ENCODE assay signal across 1 cellular context in genomic region chr7:92244803-92245486, GRCh38.
TF ChIP-seq lines count a peak whose summit lies in the region.

No MANE protein-coding gene starts in this region.

TF ChIP-seq in H1, 55 proteins besides CTCF, POLR2A, EP300 and RAD21 (continued from another document):
- no peak for TF ChIP-seq RNF2 (IDR thresholded peaks at IDR 0.05; ENCODE audit: borderline replicate concordance, low read depth, low read length, missing control alignments, poor library complexity, severe bottlenecking)
- TF ChIP-seq SIN3A (conservative IDR thresholded peaks at IDR 0.05 in 1 of 2, IDR thresholded peaks at IDR 0.05 in 1 of 2; ENCODE audit: low read depth in 1 of 2, low read length in 2 of 2) = 0 out of 4 replicates have a peak, but pooled peaks of 1 of the 2 experiments have one; percentile 32
TF ChIP-seq in H1: peak in this region for 1.
